Comparison of ENCODE assay signal across 9 cellular contexts in the genomic region with DNA sequence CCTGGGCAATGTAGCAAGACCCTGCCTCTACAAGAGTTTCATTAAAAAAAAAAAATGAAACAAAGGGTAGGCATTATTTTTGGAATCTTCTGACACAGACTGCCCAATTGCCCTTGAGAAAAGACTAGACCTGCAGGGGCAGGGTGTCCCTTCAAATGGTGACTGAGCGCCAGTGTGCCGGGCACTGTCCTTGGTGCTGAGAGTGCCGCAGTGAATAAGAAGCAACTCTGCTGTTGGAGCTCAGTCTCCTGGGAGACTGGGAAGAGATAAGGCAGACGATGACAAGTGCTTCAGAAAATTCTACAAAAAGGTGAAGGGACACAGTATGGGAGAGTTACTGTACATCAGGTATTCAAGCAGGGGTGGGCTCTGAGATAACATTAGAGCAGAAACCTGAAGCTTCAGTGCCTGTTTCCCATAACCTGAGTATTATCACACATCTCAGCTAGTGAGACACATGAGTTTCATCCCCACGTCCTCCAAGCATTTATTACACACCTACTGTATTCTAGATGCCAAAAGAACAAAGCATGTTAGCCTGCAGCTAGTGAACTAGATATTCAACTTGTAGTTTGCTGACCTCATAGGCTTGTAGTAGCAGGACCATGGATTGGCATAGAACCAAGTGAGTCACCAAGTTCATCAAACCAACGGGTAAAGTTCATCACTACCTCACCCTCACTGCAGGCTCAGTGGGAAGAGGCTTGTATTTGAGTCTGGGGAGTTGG. TPM values are rescaled to one million over a fixed set of nuclear protein-coding genes. Genes with fewer than 3 reads are reported as not detected.
DNase-seq lines count a peak whose midpoint lies in the region; ATAC-seq and TF ChIP-seq lines count a peak whose summit lies in the region.
"Had no signal": no experiment of that assay in that cellular context is flagged by ENCODE, and none has a peak within 500 bp of the region (broad histone marks: within the 10 kb centered on the region; RNA-seq: fewer than 3 reads in every experiment).

No MANE protein-coding gene starts in this region.

- H3K4me1 ChIP-seq in smooth muscle cell (ENCODE audit: low read depth), result no peaks in the 10 kb centered on the region

- WGBS in smooth muscle cell (ENCODE audit: low lambda C conversion rate), result 31% methylated on average over 6 of the region's 6 CpGs

- no peaks in the 10 kb centered on the region for H3K9me3 Mint-ChIP-seq in activated naive CD8-positive, alpha-beta T cell treated with anti-CD3 and anti-CD28 coated beads, Interleukin-2, amount 10 ng/mL, durations not matched to agents 7 days and 5 days
- H3K9me3 Mint-ChIP-seq in activated naive CD8-positive, alpha-beta T cell treated with anti-CD3 and anti-CD28 coated beads for 36 hours, result no peaks in the 10 kb centered on the region
- H3K9me3 Mint-ChIP-seq: CD4-positive, CD25-positive, alpha-beta regulatory T cell had no signal

- no peaks in the 10 kb centered on the region for H3F3A ChIP-seq in smooth muscle cell (ENCODE audit: low read depth)

- no peaks in the 10 kb centered on the region for H3K36me3 Mint-ChIP-seq in activated naive CD8-positive, alpha-beta T cell treated with anti-CD3 and anti-CD28 coated beads, Interleukin-2, amount 10 ng/mL, durations not matched to agents 7 days and 5 days
- H3K36me3 Mint-ChIP-seq in activated naive CD8-positive, alpha-beta T cell treated with anti-CD3 and anti-CD28 coated beads for 36 hours, result no peaks in the 10 kb centered on the region
- H3K36me3 Mint-ChIP-seq: CD4-positive, CD25-positive, alpha-beta regulatory T cell had no signal

- no peak overlapping the region for H2AFZ ChIP-seq in smooth muscle cell (ENCODE audit: low read depth)

- H3K4me2 ChIP-seq in smooth muscle cell, result no peak overlapping the region

- POLR2A ChIA-PET in activated naive CD8-positive, alpha-beta T cell treated with anti-CD3 and anti-CD28 coated beads, Interleukin-2, amount 10 ng/mL, durations not matched to agents 7 days and 5 days (lab: Charles Lee), result no interaction called here

- ATAC-seq in activated naive CD8-positive, alpha-beta T cell treated with anti-CD3 and anti-CD28 coated beads, Interleukin-2, amount 10 ng/mL, durations not matched to agents 7 days and 5 days (ENCODE audit: low read depth), result no peak
- ATAC-seq in GM19397 (IDR thresholded peaks at IDR 0.05; ENCODE audit: unreplicated experiment), result no peak
- ATAC-seq in GM21515 (IDR thresholded peaks at IDR 0.05; ENCODE audit: unreplicated experiment), result no peak

- H3K27ac Mint-ChIP-seq in activated naive CD8-positive, alpha-beta T cell treated with anti-CD3 and anti-CD28 coated beads, Interleukin-2, amount 10 ng/mL, durations not matched to agents 7 days and 5 days, result no peak overlapping the region
- no peak overlapping the region for H3K27ac Mint-ChIP-seq in activated naive CD8-positive, alpha-beta T cell treated with anti-CD3 and anti-CD28 coated beads for 36 hours
- H3K27ac Mint-ChIP-seq: CD4-positive, CD25-positive, alpha-beta regulatory T cell had no signal

- H3K27me3 Mint-ChIP-seq in activated naive CD8-positive, alpha-beta T cell treated with anti-CD3 and anti-CD28 coated beads, Interleukin-2, amount 10 ng/mL, durations not matched to agents 7 days and 5 days, result peaks cover 8% of the 10 kb centered on the region
- H3K27me3 Mint-ChIP-seq in activated naive CD8-positive, alpha-beta T cell treated with anti-CD3 and anti-CD28 coated beads for 36 hours, result peaks cover 13% of the 10 kb centered on the region

- H3K9ac ChIP-seq in smooth muscle cell (ENCODE audit: low read depth), result no peak overlapping the region

- H4K20me1 ChIP-seq in smooth muscle cell (ENCODE audit: low read depth), result no peaks in the 10 kb centered on the region

- H3K9me3 ChIP-seq in smooth muscle cell (replicated peaks; ENCODE audit: low read depth), result no peaks in the 10 kb centered on the region

- peak; percentile 52 for DNase-seq in activated naive CD8-positive, alpha-beta T cell treated with anti-CD3 and anti-CD28 coated beads, Interleukin-2, amount 10 ng/mL, durations not matched to agents 7 days and 5 days
- DNase-seq in activated naive CD8-positive, alpha-beta T cell treated with anti-CD3 and anti-CD28 coated beads for 36 hours, result no peak
- peak; percentile 70 for DNase-seq in RPMI7951 (ENCODE audit: low read depth)
- DNase-seq in epithelial cell of proximal tubule (ENCODE audit: low read depth), result peak; percentile 66
- peak; percentile 4 for DNase-seq in smooth muscle cell (lab: John Stamatoyannopoulos, UW; ENCODE audit: unreplicated experiment)
- no peak for DNase-seq in superior temporal gyrus (ENCODE audit: extremely low spot score)
- DNase-seq: CD4-positive, CD25-positive, alpha-beta regulatory T cell had no signal

- TF ChIP-seq CTCF in epithelial cell of proximal tubule (conservative IDR thresholded peaks at IDR 0.05; ENCODE audit: low read depth, low read length), result no peak
- TF ChIP-seq CTCF in smooth muscle cell (IDR thresholded peaks at IDR 0.05; ENCODE audit: borderline replicate concordance, insufficient read depth, poor library complexity, severe bottlenecking), result no peak

- H3K36me3 ChIP-seq in smooth muscle cell (ENCODE audit: low read depth), result no peaks in the 10 kb centered on the region

- H3K27ac ChIP-seq in smooth muscle cell (ENCODE audit: low read depth), result no peak overlapping the region

- H3K4me3 Mint-ChIP-seq in activated naive CD8-positive, alpha-beta T cell treated with anti-CD3 and anti-CD28 coated beads, Interleukin-2, amount 10 ng/mL, durations not matched to agents 7 days and 5 days, result no peak overlapping the region
- no peak overlapping the region for H3K4me3 Mint-ChIP-seq in activated naive CD8-positive, alpha-beta T cell treated with anti-CD3 and anti-CD28 coated beads for 36 hours
- H3K4me3 Mint-ChIP-seq: CD4-positive, CD25-positive, alpha-beta regulatory T cell had no signal

- no peaks in the 10 kb centered on the region for H3K4me1 Mint-ChIP-seq in activated naive CD8-positive, alpha-beta T cell treated with anti-CD3 and anti-CD28 coated beads, Interleukin-2, amount 10 ng/mL, durations not matched to agents 7 days and 5 days
- no peaks in the 10 kb centered on the region for H3K4me1 Mint-ChIP-seq in activated naive CD8-positive, alpha-beta T cell treated with anti-CD3 and anti-CD28 coated beads for 36 hours
- H3K4me1 Mint-ChIP-seq: CD4-positive, CD25-positive, alpha-beta regulatory T cell had no signal

- H3K79me2 ChIP-seq in smooth muscle cell (ENCODE audit: low read depth), result no peaks in the 10 kb centered on the region

- no peak overlapping the region for H3K4me3 ChIP-seq in epithelial cell of proximal tubule (ENCODE audit: low read depth, low read length)
- no peak overlapping the region for H3K4me3 ChIP-seq in smooth muscle cell

- H3K27me3 ChIP-seq in smooth muscle cell (ENCODE audit: low read depth), result peaks cover 5% of the 10 kb centered on the region

RNA-seq across cellular contexts. Expression of a gene that starts 18.4 kb away (rescaled TPM):
- 1,000 to 10,000 TPM; 1,289 to 1,405 TPM for total RNA-seq in activated naive CD8-positive, alpha-beta T cell treated with anti-CD3 and anti-CD28 coated beads, Interleukin-2, amount 10 ng/mL, durations not matched to agents 7 days and 5 days
- total RNA-seq in activated naive CD8-positive, alpha-beta T cell treated with anti-CD3 and anti-CD28 coated beads for 36 hours, result 1,000 to 10,000 TPM; 1,457 to 1,518 TPM
- total RNA-seq in RPMI7951 (2014; rRNA removed; shearing (Covaris generic)), result 1,145 and 1,398 TPM in 2 replicates
- total RNA-seq in epithelial cell of proximal tubule (1,041 and 1,407 TPM in 2 replicates), smooth muscle cell (685 and 899 TPM in 2 replicates)
- polyA plus RNA-seq in smooth muscle cell, result 528 and 622 TPM in 2 replicates

Comparison
In these comparisons a context has a peak if more than half of its experiments do, and no peak if none do; other contexts are left out.
1. DNase-seq: peak in activated naive CD8-positive, alpha-beta T cell treated with anti-CD3 and anti-CD28 coated beads, Interleukin-2, amount 10 ng/mL, durations not matched to agents 7 days and 5 days (single experiment), RPMI7951 (single experiment), epithelial cell of proximal tubule (single experiment) and smooth muscle cell (single experiment); none in activated naive CD8-positive, alpha-beta T cell treated with anti-CD3 and anti-CD28 coated beads for 36 hours (single experiment) and superior temporal gyrus (single experiment).